ENCODE assay signal across 9 cellular contexts in genomic region chr10:124723826-124724225, GRCh38. TPM values are rescaled to one million over a fixed set of nuclear protein-coding genes. Genes with fewer than 3 reads are reported as not detected.
DNase-seq lines count a peak whose midpoint lies in the region; ATAC-seq and TF ChIP-seq lines count a peak whose summit lies in the region.
"Had no signal": no experiment of that assay in that cellular context is flagged by ENCODE, and none has a peak within 500 bp of the region (broad histone marks: within the 10 kb centered on the region; RNA-seq: fewer than 3 reads in every experiment).

No MANE protein-coding gene starts in this region.

- no peak for DNase-seq in CD14-positive monocyte (ENCODE audit: low spot score)
- DNase-seq in RWPE2 (ENCODE audit: low spot score), result no peak
- DNase-seq in progenitor cell of endocrine pancreas (ENCODE audit: low spot score, unreplicated experiment), result no peak
- no peak for DNase-seq in NCI-H2081 (lab: John Stamatoyannopoulos, UW)
- DNase-seq in midbrain (lab: John Stamatoyannopoulos, UW), result no peak
- DNase-seq: NCI-H187 treated with DMSO at 0.1 percent for 48 hours had no signal

- 30 to 47% methylated on average over 4 to 8 of the region's 9 CpGs for WGBS in gastroesophageal sphincter (ENCODE audit: low coverage in 1 of 2), 2 donors

- H3K9me3 Mint-ChIP-seq in CD14-positive monocyte, result no peaks in the 10 kb centered on the region
- no peaks in the 10 kb centered on the region for H3K9me3 Mint-ChIP-seq in progenitor cell of endocrine pancreas (ENCODE audit: low read depth)

- H3K4me3 ChIP-seq in RWPE2 (ENCODE audit: severe bottlenecking) (no peak overlapping the region), gastroesophageal sphincter (peak overlapping the region in 1 of 2 donors; percentile 3)

- no peak for TF ChIP-seq EP300 in gastroesophageal sphincter (IDR thresholded peaks at IDR 0.05)

- no peaks in the 10 kb centered on the region for H3K27me3 Mint-ChIP-seq in CD14-positive monocyte (ENCODE audit: low read depth in 3 of 3)
- no peaks in the 10 kb centered on the region for H3K27me3 Mint-ChIP-seq in progenitor cell of endocrine pancreas

- H3K4me1 ChIP-seq in RWPE2 (ENCODE audit: insufficient read depth, poor library complexity, severe bottlenecking) (peaks cover 8% of the 10 kb centered on the region), gastroesophageal sphincter (peaks cover 0 to 99% (median 68%) of the 10 kb centered on the region in 3 donors)

- peaks cover 38% of the 10 kb centered on the region in 2 donors for H3K36me3 Mint-ChIP-seq in CD14-positive monocyte
- peaks cover 6% of the 10 kb centered on the region for H3K36me3 Mint-ChIP-seq in progenitor cell of endocrine pancreas (ENCODE audit: insufficient read depth)

- TF ChIP-seq POLR2A in gastroesophageal sphincter (IDR thresholded peaks at IDR 0.05), result no peak

- no peak overlapping the region for H3K4me3 Mint-ChIP-seq in CD14-positive monocyte
- no peak overlapping the region for H3K4me3 Mint-ChIP-seq in progenitor cell of endocrine pancreas (ENCODE audit: low read depth)

- H3K9me3 ChIP-seq in RWPE2 (ENCODE audit: severe bottlenecking), result no peaks in the 10 kb centered on the region
- H3K9me3 ChIP-seq in gastroesophageal sphincter, result no peaks in the 10 kb centered on the region

- H3K27ac Mint-ChIP-seq in CD14-positive monocyte, result peak overlapping the region; percentile 91 to 98 (median 94)
- H3K27ac Mint-ChIP-seq in progenitor cell of endocrine pancreas, result peak overlapping the region; percentile 91

- H3K27me3 ChIP-seq in RWPE2 (ENCODE audit: insufficient read depth, poor library complexity, severe bottlenecking) (no peaks in the 10 kb centered on the region), gastroesophageal sphincter (no peaks in the 10 kb centered on the region)

- H3K4me1 Mint-ChIP-seq in CD14-positive monocyte (peaks cover 75% of the 10 kb centered on the region), progenitor cell of endocrine pancreas (ENCODE audit: low read depth) (peaks cover 38% of the 10 kb centered on the region)

- peak overlapping the region; percentile 8 for H3K27ac ChIP-seq in RWPE2 (ENCODE audit: poor library complexity, severe bottlenecking)
- peak overlapping the region; percentile 16 to 87 (median 80) for H3K27ac ChIP-seq in gastroesophageal sphincter

- intact Hi-C loops in CD14-positive monocyte (cut with micrococcal nuclease), result loop anchor here in 1 of 2 donors (2.0 kb wide), 2 partner anchors 17 to 83 kb away; no protein-coding TSS in a partner anchor

- TF ChIP-seq CTCF in CD14-positive monocyte (IDR thresholded peaks at IDR 0.05) (no peak), RWPE2 (IDR thresholded peaks at IDR 0.05; ENCODE audit: poor library complexity, severe bottlenecking) (no peak), gastroesophageal sphincter (IDR thresholded peaks at IDR 0.05) (no peak), progenitor cell of endocrine pancreas (IDR thresholded peaks at IDR 0.05; ENCODE audit: unreplicated experiment) (no peak)

- ATAC-seq in RWPE2 (ENCODE audit: low read depth) (no peak), gastroesophageal sphincter (no peak), HG02973 (IDR thresholded peaks at IDR 0.05; ENCODE audit: unreplicated experiment) (no peak), GM21423 (IDR thresholded peaks at IDR 0.05; ENCODE audit: unreplicated experiment) (no peak)

- no peaks in the 10 kb centered on the region; the same call in 1 of the 2 replicates for H3K36me3 ChIP-seq in RWPE2 (ENCODE audit: low read depth)
- no peaks in the 10 kb centered on the region for H3K36me3 ChIP-seq in gastroesophageal sphincter

RNA-seq across cellular contexts. Expression of gene FAM53B, which starts 20.4 kb away (rescaled TPM):
- polyA plus RNA-seq in CD14-positive monocyte, result 10 to 100 TPM in 1 of 2 donors, 1 to 10 TPM in 1; 5.8 to 12.6 TPM
- total RNA-seq in gastroesophageal sphincter (10 to 100 TPM; 24.5 to 33.0 (median 30.2) TPM), progenitor cell of endocrine pancreas (36.8 and 39.8 TPM in 2 replicates)
